8 cellular contexts compared by ENCODE assay signal in the genomic region with DNA sequence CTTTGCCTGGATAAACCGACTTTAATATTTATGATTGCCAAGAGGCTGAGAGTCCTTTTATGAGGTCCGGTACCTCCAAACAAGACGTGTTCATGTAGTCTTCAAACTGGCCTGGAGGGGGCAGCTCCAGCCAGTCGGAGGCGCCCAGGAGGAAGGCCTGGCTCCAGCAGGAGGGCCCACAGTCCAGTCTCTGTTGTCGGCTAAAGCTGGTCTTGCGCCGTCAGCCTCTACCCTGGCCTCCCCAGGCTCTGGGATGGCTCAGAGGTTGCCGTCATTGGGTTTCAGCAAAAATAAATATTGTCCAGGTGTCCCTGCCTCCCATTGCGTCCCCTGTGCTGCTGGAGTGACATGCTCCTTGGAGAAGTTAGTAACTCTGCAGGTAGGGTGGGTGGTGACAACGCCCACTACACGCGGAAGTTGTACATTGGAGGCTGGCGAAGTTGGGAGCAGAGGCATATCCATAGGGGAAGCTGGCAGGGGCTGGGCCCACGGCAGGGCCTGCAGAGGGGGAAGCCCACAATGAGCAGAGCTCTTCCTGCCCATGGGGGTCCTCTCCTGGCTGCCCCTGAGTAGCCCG. TPM values are rescaled to one million over a fixed set of nuclear protein-coding genes. Genes with fewer than 3 reads are reported as not detected.
DNase-seq lines count a peak whose midpoint lies in the region; ATAC-seq and TF ChIP-seq lines count a peak whose summit lies in the region.

No MANE protein-coding gene starts in this region.

- ATAC-seq in GM19452 (IDR thresholded peaks at IDR 0.05; ENCODE audit: unreplicated experiment) (peak; percentile 38), sciatic nerve (peak; percentile 83), GM18873 (IDR thresholded peaks at IDR 0.05; ENCODE audit: low FRiP score, unreplicated experiment) (no peak)

- intact Hi-C loops in breast epithelium (cut with DNase I; ENCODE audit: low total_unique reads), result loop anchor here (5.0 kb wide), 1 partner anchor 1272 kb away; no protein-coding TSS in a partner anchor
- intact Hi-C loops in sciatic nerve (cut with DNase I), result no loop called here

- H3K4me3 ChIP-seq in LNCaP clone FGC (ENCODE audit: low read depth, low read length) (peak overlapping the region; percentile 59), breast epithelium (peak overlapping the region; percentile 78 to 86 (median 85)), iPS-18c (ENCODE audit: insufficient read depth, low read depth, low read length) (peak overlapping the region; percentile 76)

- peak; percentile 82 for TF ChIP-seq CTCF in LNCaP clone FGC (IDR thresholded peaks at IDR 0.05; ENCODE audit: control insufficient read depth, extremely low read depth, insufficient read depth)
- peak; percentile 57 to 68 (median 62) for TF ChIP-seq CTCF in breast epithelium (IDR thresholded peaks at IDR 0.05)

- DNase-seq in COR-L47 (lab: John Stamatoyannopoulos, UW) (peak; percentile 64), LNCaP clone FGC (ENCODE audit: low read depth) (peak; percentile 71), SHP77 (lab: John Stamatoyannopoulos, UW) (peak; percentile 72 to 77), breast epithelium (ENCODE audit: low spot score in 2 of 2) (peak; percentile 56 to 71), sciatic nerve (ENCODE audit: low spot score) (peak; percentile 82)

- H3K27me3 ChIP-seq in breast epithelium, result no peaks in the 10 kb centered on the region

- TF ChIP-seq POLR2A in breast epithelium (IDR thresholded peaks at IDR 0.05), result no peak

- H3K9me3 ChIP-seq in breast epithelium (no peaks in the 10 kb centered on the region), iPS-18c (ENCODE audit: control insufficient read depth, insufficient read depth, low read length) (no peaks in the 10 kb centered on the region)

- peak overlapping the region; percentile 91 to 98 for H3K27ac ChIP-seq in breast epithelium

- H3K36me3 ChIP-seq in breast epithelium, result no peaks in the 10 kb centered on the region

- H3K4me1 ChIP-seq in breast epithelium, result peaks cover 7 to 19% of the 10 kb centered on the region in 2 donors

RNA-seq across cellular contexts. Expression of gene SLC25A1, which starts 1.0 kb away (rescaled TPM):
- total RNA-seq in breast epithelium (100 to 1,000 TPM in 1 of 3 donors, 10 to 100 TPM in 2; 49.2 to 140 (median 50.2) TPM), sciatic nerve (54.1 TPM)

RNA-seq across cellular contexts. Expression of gene GSC2, which starts 29.5 kb away (rescaled TPM):
- total RNA-seq in breast epithelium, result not detected
- not detected for total RNA-seq in sciatic nerve

RNA-seq across cellular contexts. Expression of gene ESS2, which starts 35.1 kb away (rescaled TPM):
- total RNA-seq in breast epithelium, result 10 to 100 TPM; 12.2 to 17.7 (median 13.8) TPM
- 14.8 TPM for total RNA-seq in sciatic nerve

RNA-seq across cellular contexts. Expression of gene TSSK2, which starts 48.5 kb away (rescaled TPM):
- total RNA-seq in breast epithelium, result not detected
- not detected for total RNA-seq in sciatic nerve

RNA-seq across cellular contexts. Expression of gene DGCR2, which starts 57.3 kb away (rescaled TPM):
- total RNA-seq in breast epithelium (10 to 100 TPM; 36.8 to 58.4 (median 42.9) TPM), sciatic nerve (37.2 TPM)
